In the genomic region with DNA sequence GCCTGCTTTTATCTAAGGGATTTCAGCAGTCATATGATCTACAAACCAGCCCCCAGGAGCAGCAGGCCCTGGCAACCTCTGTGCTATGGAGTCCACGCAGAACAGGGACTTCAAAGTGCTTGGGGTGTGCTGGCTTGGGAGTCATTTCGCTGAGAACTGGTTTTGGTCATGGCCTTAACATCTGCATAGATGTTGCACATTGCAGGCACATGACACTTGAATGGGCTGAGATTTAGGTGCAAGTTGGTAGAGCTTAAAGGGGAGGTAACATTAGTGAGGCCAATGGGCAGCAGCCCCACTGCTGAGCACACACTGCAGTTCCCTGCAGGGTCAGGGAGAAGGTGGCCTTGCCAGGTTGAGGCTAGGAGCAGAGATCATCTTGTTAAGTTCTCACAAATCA, we compare ENCODE assay signal across 11 cellular contexts. TPM values are rescaled to one million over a fixed set of nuclear protein-coding genes. Genes with fewer than 3 reads are reported as not detected.
DNase-seq lines count a peak whose midpoint lies in the region; ATAC-seq and TF ChIP-seq lines count a peak whose summit lies in the region.
"Had no signal": no experiment of that assay in that cellular context is flagged by ENCODE, and none has a peak within 500 bp of the region (broad histone marks: within the 10 kb centered on the region; RNA-seq: fewer than 3 reads in every experiment).

No MANE protein-coding gene starts in this region.

- CTCF ChIA-PET in CD8-positive, alpha-beta T cell (lab: Charles Lee): interaction anchor here (1.0 to 1.2 kb wide), 2 partner anchors 10 to 13 kb away, joined by 3 read pairs; no protein-coding TSS in a partner anchor

- no peak for TF ChIP-seq RAD21 in Ishikawa (IDR thresholded peaks at IDR 0.05; ENCODE audit: low read depth)

- no peak for ATAC-seq in CD8-positive, alpha-beta T cell

- peaks cover 85% of the 10 kb centered on the region for H3K4me1 Mint-ChIP-seq in CD8-positive, alpha-beta T cell (ENCODE audit: low read depth)
- peaks cover 61% of the 10 kb centered on the region for H3K4me1 Mint-ChIP-seq in progenitor cell of endocrine pancreas (ENCODE audit: low read depth)

- peak overlapping the region; percentile 49 for H3K27ac Mint-ChIP-seq in CD8-positive, alpha-beta T cell
- H3K27ac Mint-ChIP-seq in progenitor cell of endocrine pancreas: peak overlapping the region; percentile 50

- H3K9me3 Mint-ChIP-seq in CD8-positive, alpha-beta T cell: no peaks in the 10 kb centered on the region
- H3K9me3 Mint-ChIP-seq in progenitor cell of endocrine pancreas (ENCODE audit: low read depth): no peaks in the 10 kb centered on the region
- H3K9me3 Mint-ChIP-seq: CD4-positive, alpha-beta memory T cell had no signal

- no peak overlapping the region for H3K27ac ChIP-seq in CD8-positive, alpha-beta T cell (ENCODE audit: low read depth, low read length)
- H3K27ac ChIP-seq: GM23248 had no signal

- POLR2A ChIA-PET in CD8-positive, alpha-beta T cell (lab: Charles Lee): interaction anchor here (0.6 to 1.3 kb wide), 2 partner anchors 34 to 43 kb away, joined by 3 read pairs; partner anchors contain the start of gene RREB1

- H3K27me3 Mint-ChIP-seq in CD8-positive, alpha-beta T cell (ENCODE audit: low read depth): no peaks in the 10 kb centered on the region
- H3K27me3 Mint-ChIP-seq in progenitor cell of endocrine pancreas: no peaks in the 10 kb centered on the region
- H3K27me3 Mint-ChIP-seq: CD4-positive, alpha-beta memory T cell had no signal

- no peaks in the 10 kb centered on the region for H3K9me3 ChIP-seq in CD8-positive, alpha-beta T cell (ENCODE audit: low read length)
- H3K9me3 ChIP-seq: adrenal gland had no signal

- H3K36me3 Mint-ChIP-seq in CD8-positive, alpha-beta T cell: peaks cover 6% of the 10 kb centered on the region
- H3K36me3 Mint-ChIP-seq in progenitor cell of endocrine pancreas (ENCODE audit: insufficient read depth): peaks cover 1% of the 10 kb centered on the region

- TF ChIP-seq CTCF in CD8-positive, alpha-beta T cell (IDR thresholded peaks at IDR 0.05): no peak
- TF ChIP-seq CTCF in fibroblast of mammary gland (conservative IDR thresholded peaks at IDR 0.05; ENCODE audit: control insufficient read depth, insufficient read depth, low read depth, low read length) (no peak), progenitor cell of endocrine pancreas (IDR thresholded peaks at IDR 0.05; ENCODE audit: unreplicated experiment) (no peak)

- no peak overlapping the region for H3K4me3 Mint-ChIP-seq in CD8-positive, alpha-beta T cell
- H3K4me3 Mint-ChIP-seq in progenitor cell of endocrine pancreas (ENCODE audit: low read depth): no peak overlapping the region

- H3K27me3 ChIP-seq in CD8-positive, alpha-beta T cell (ENCODE audit: insufficient read depth, low read length): no peaks in the 10 kb centered on the region
- H3K27me3 ChIP-seq: adrenal gland had no signal

- no peak for DNase-seq in CD8-positive, alpha-beta T cell
- DNase-seq in fibroblast of mammary gland (ENCODE audit: low read depth) (peak; percentile 55), progenitor cell of endocrine pancreas (ENCODE audit: low spot score, unreplicated experiment) (no peak), mesenteric fat pad (ENCODE audit: low spot score) (no peak), mucosa of gallbladder (ENCODE audit: low spot score) (no peak), iPS-NIHi7 (ENCODE audit: extremely low spot score) (no peak)
- DNase-seq: CD4-positive, alpha-beta memory T cell; GM23248; midbrain had no signal

- intact Hi-C loops in CD8-positive, alpha-beta T cell (cut with DNase I, micrococcal nuclease): no loop called here

- no peak overlapping the region for H3K4me3 ChIP-seq in CD8-positive, alpha-beta T cell (ENCODE audit: low read depth, low read length)
- H3K4me3 ChIP-seq in fibroblast of mammary gland (ENCODE audit: control insufficient read depth, low read depth, low read length): no peak overlapping the region
- H3K4me3 ChIP-seq: adrenal gland, GM23248 had no signal

- TF ChIP-seq EP300 in Ishikawa (IDR thresholded peaks at IDR 0.05; ENCODE audit: borderline replicate concordance): no peak

- no peaks in the 10 kb centered on the region for H3K36me3 ChIP-seq in CD8-positive, alpha-beta T cell (ENCODE audit: insufficient read depth, low read length)
- H3K36me3 ChIP-seq: adrenal gland had no signal

- peaks cover 46% of the 10 kb centered on the region for H3K4me1 ChIP-seq in CD8-positive, alpha-beta T cell (ENCODE audit: insufficient read depth, low read length)

TF ChIP-seq in Ishikawa, 13 proteins besides CTCF, POLR2A, EP300 and RAD21:
- TF ChIP-seq NFIC (IDR thresholded peaks at IDR 0.05) (no peak), FOXM1 (IDR thresholded peaks at IDR 0.05; ENCODE audit: borderline replicate concordance, low read depth) (no peak), TCF12 (IDR thresholded peaks at IDR 0.05; ENCODE audit: low read depth) (no peak), MAX (IDR thresholded peaks at IDR 0.05) (peak; percentile 59), EGR1 (IDR thresholded peaks at IDR 0.05) (no peak), USF1 (IDR thresholded peaks at IDR 0.05) (peak; percentile 33; the same call in 1 of the 2 replicates), CEBPB (IDR thresholded peaks at IDR 0.05) (no peak), ZBTB7A (IDR thresholded peaks at IDR 0.05; ENCODE audit: low read depth) (no peak)
- TF ChIP-seq, protein P1, sequence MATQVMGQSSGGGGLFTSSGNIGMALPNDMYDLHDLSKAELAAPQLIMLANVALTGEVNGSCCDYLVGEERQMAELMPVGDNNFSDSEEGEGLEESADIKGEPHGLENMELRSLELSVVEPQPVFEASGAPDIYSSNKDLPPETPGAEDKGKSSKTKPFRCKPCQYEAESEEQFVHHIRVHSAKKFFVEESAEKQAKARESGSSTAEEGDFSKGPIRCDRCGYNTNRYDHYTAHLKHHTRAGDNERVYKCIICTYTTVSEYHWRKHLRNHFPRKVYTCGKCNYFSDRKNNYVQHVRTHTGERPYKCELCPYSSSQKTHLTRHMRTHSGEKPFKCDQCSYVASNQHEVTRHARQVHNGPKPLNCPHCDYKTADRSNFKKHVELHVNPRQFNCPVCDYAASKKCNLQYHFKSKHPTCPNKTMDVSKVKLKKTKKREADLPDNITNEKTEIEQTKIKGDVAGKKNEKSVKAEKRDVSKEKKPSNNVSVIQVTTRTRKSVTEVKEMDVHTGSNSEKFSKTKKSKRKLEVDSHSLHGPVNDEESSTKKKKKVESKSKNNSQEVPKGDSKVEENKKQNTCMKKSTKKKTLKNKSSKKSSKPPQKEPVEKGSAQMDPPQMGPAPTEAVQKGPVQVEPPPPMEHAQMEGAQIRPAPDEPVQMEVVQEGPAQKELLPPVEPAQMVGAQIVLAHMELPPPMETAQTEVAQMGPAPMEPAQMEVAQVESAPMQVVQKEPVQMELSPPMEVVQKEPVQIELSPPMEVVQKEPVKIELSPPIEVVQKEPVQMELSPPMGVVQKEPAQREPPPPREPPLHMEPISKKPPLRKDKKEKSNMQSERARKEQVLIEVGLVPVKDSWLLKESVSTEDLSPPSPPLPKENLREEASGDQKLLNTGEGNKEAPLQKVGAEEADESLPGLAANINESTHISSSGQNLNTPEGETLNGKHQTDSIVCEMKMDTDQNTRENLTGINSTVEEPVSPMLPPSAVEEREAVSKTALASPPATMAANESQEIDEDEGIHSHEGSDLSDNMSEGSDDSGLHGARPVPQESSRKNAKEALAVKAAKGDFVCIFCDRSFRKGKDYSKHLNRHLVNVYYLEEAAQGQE (IDR thresholded peaks at IDR 0.05; ENCODE audit: low read depth): no peak

RNA-seq across cellular contexts. Expression of gene RREB1, which starts 43.6 kb away (rescaled TPM):
- 10 to 100 TPM; 47.1 to 52.4 TPM for total RNA-seq in CD8-positive, alpha-beta T cell
- total RNA-seq in progenitor cell of endocrine pancreas (67.2 and 71.7 TPM in 2 replicates), mesenteric fat pad (94.5 TPM), mucosa of gallbladder (74.3 TPM)
